8 cellular contexts compared by ENCODE assay signal in the genomic region with DNA sequence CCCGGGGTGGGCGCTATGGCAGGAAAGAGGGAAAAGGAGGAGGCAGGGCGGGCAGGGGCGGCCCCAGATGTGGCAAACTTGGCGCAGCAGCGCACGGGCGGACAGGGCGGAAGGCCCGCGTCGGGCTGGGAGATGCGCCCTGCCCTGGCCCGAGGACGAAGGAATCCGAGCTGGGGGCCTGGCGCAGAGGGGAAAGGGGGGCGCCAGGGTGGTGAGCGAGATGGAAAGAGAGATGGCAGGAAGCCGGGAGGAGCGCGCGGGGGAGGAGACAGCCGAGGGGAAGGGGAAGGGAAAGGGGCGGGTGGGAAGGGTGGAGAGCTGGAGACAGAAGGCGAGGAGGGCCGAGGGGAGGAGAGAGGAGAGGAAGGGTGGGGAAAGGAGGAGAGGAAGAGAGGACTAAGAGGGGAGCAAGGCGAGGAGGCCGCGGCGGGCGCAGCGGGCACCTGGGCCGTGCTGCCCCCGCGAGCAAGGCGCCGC. TPM values are rescaled to one million over a fixed set of nuclear protein-coding genes. Genes with fewer than 3 reads are reported as not detected.
A peak's percentile ranks its signal among the peaks of the same experiment; 100 is the strongest.
DNase-seq lines count a peak whose midpoint lies in the region; ATAC-seq and TF ChIP-seq lines count a peak whose summit lies in the region.

MARVELD1 (plus strand) TSS at position 380 of the 477 bp plus-strand sequence. CDS start 147 bp downstream, outside the sequence.

- in situ Hi-C loops in GM13976 (cut with MboI; ENCODE audit: low sequenced_read_pairs, unreplicated experiment): no loop called here

- H3K36me3 ChIP-seq in ascending aorta: peaks cover 4 to 16% of the 10 kb centered on the region in 2 donors

- TF ChIP-seq CTCF in GM13976 (IDR thresholded peaks at IDR 0.05; ENCODE audit: borderline replicate concordance, control extremely low read depth, extremely low read depth, insufficient read depth, missing control alignments) (no peak), ascending aorta (IDR thresholded peaks at IDR 0.05) (no peak), retinal pigment epithelial cell (conservative IDR thresholded peaks at IDR 0.05; ENCODE audit: low read depth, low read length) (no peak)

- ATAC-seq in GM18517 (IDR thresholded peaks at IDR 0.05; ENCODE audit: unreplicated experiment): no peak

- peaks cover 28 to 60% of the 10 kb centered on the region in 2 donors for H3K4me1 ChIP-seq in ascending aorta

- H3K27me3 ChIP-seq in ascending aorta: no peaks in the 10 kb centered on the region

- no peaks in the 10 kb centered on the region for H3K9me3 ChIP-seq in ascending aorta

- intact Hi-C loops in ascending aorta (cut with DNase I): loop anchor here (5.0 to 10.0 kb wide), 2 partner anchors 216 to 421 kb away; partner anchors contain the start of genes MMS19, R3HCC1L and UBTD1

- DNase-seq in AG20443 (ENCODE audit: low spot score) (peak; percentile 86), GM13976 (ENCODE audit: low spot score) (peak; percentile 61), NCI-H510A (lab: John Stamatoyannopoulos, UW) (peak; percentile 54), ascending aorta (ENCODE audit: low spot score in 2 of 2) (peak in 1 of 2 donors; percentile 89), hepatic stellate cell (ENCODE audit: low spot score) (peak; percentile 82), retinal pigment epithelial cell (ENCODE audit: low read depth) (no peak)
- no peak for DNase-seq in activated CD4-positive, CD25-positive, alpha-beta regulatory T cell (lab: John Stamatoyannopoulos, UW)

- H3K4me3 ChIP-seq in ascending aorta (peak within 1 kb of the TSS; percentile 67 to 78), retinal pigment epithelial cell (ENCODE audit: low read length) (peak within 1 kb of the TSS; percentile 64)

- H3K27ac ChIP-seq in ascending aorta: peak within 1 kb of the TSS; percentile 98 to 100

RNA-seq across cellular contexts. Expression of gene MARVELD1, which starts in this region (rescaled TPM):
- total RNA-seq in ascending aorta: 43.7 TPM

Comparison
In these comparisons a context has a peak if more than half of its experiments do, and no peak if none do; other contexts are left out.
1. DNase-seq: peak in AG20443 (single experiment), GM13976 (single experiment), NCI-H510A (single experiment) and hepatic stellate cell (single experiment); none in retinal pigment epithelial cell (single experiment) and activated CD4-positive, CD25-positive, alpha-beta regulatory T cell (0 of 4).